In genomic region chr22:19854778-19855503, GRCh38 we compare ENCODE assay signal across 8 cellular contexts. TPM values are rescaled to one million over a fixed set of nuclear protein-coding genes. Genes with fewer than 3 reads are reported as not detected.
DNase-seq lines count a peak whose midpoint lies in the region; ATAC-seq and TF ChIP-seq lines count a peak whose summit lies in the region.

A gene with protein sequence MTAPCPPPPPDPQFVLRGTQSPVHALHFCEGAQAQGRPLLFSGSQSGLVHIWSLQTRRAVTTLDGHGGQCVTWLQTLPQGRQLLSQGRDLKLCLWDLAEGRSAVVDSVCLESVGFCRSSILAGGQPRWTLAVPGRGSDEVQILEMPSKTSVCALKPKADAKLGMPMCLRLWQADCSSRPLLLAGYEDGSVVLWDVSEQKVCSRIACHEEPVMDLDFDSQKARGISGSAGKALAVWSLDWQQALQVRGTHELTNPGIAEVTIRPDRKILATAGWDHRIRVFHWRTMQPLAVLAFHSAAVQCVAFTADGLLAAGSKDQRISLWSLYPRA (minus strand): TSS chr22:19854874. CDS start chr22:19821355, 33,519 bp downstream.
Gene RTL10, minus strand, starts transcription at chr22:19854874. Its CDS starts 2,613 bp downstream, at chr22:19852261.

- no peaks in the 10 kb centered on the region for H3K36me3 Mint-ChIP-seq in T-helper 17 cell (ENCODE audit: low read depth)

- H3K27ac ChIP-seq in right cardiac atrium (ENCODE audit: low read length) (peak within 1 kb of the TSS; percentile 92), uterus (peak within 1 kb of the TSS; percentile 90 to 92)

- TF ChIP-seq CTCF in uterus (IDR thresholded peaks at IDR 0.05): peak; percentile 16 to 48 (median 22)

- H3K27ac Mint-ChIP-seq in T-helper 17 cell: peak within 1 kb of the TSS; percentile 92

- H3K4me1 Mint-ChIP-seq in T-helper 17 cell: peaks cover 37% of the 10 kb centered on the region

- DNase-seq in NCI-H187 (lab: John Stamatoyannopoulos, UW) (peak; percentile 57 to 78), T-helper 17 cell (peak; percentile 92 to 97 (median 95)), anterior cingulate cortex (lab: John Stamatoyannopoulos, UW) (peak; percentile 68 to 97 (median 93)), right cardiac atrium (peak; percentile 99 to 100 (median 100)), pulmonary artery endothelial cell (ENCODE audit: low read depth, low spot score) (peak; percentile 86), uterus (peak; percentile 95 to 98)

- intact Hi-C loops in right cardiac atrium (cut with DNase I) (no loop called here), uterus (cut with DNase I; ENCODE audit: low total_unique reads) (no loop called here)

- H3K36me3 ChIP-seq in uterus: no peaks in the 10 kb centered on the region

- no peaks in the 10 kb centered on the region for H3K27me3 ChIP-seq in right cardiac atrium (ENCODE audit: control insufficient read depth, insufficient read depth)
- H3K27me3 ChIP-seq in uterus: no peaks in the 10 kb centered on the region

- H3K9me3 ChIP-seq in T-helper 17 cell (ENCODE audit: control insufficient read depth, low read length, poor library complexity, severe bottlenecking): no peaks in the 10 kb centered on the region
- no peaks in the 10 kb centered on the region for H3K9me3 ChIP-seq in right cardiac atrium (ENCODE audit: control insufficient read depth, low read length)
- no peaks in the 10 kb centered on the region for H3K9me3 ChIP-seq in uterus

- under 1% methylated on average over 81 of the region's 81 CpGs for WGBS in right cardiac atrium

- peak; percentile 95 to 98 for TF ChIP-seq POLR2A in uterus (IDR thresholded peaks at IDR 0.05)

- peak; percentile 83 for ATAC-seq in GM18502 (IDR thresholded peaks at IDR 0.05; ENCODE audit: poor library complexity, unreplicated experiment)
- peak; percentile 72 for ATAC-seq in HG02943 (IDR thresholded peaks at IDR 0.05; ENCODE audit: low read depth, unreplicated experiment)
- peak; percentile 93 for ATAC-seq in T-helper 17 cell
- ATAC-seq in right cardiac atrium: peak; percentile 98 to 99

- peak within 1 kb of the TSS; percentile 95 for H3K4me3 Mint-ChIP-seq in T-helper 17 cell

- peaks cover 6% of the 10 kb centered on the region for H3K4me1 ChIP-seq in right cardiac atrium (ENCODE audit: control insufficient read depth, insufficient read depth, low read length)
- H3K4me1 ChIP-seq in uterus: peaks cover 0 to 12% of the 10 kb centered on the region in 2 donors

- H3K27me3 Mint-ChIP-seq in T-helper 17 cell: no peaks in the 10 kb centered on the region

- H3K4me3 ChIP-seq in right cardiac atrium (ENCODE audit: low read length) (peak within 1 kb of the TSS; percentile 58), uterus (peak within 1 kb of the TSS; percentile 77 to 81)

RNA-seq across cellular contexts. Expression of the first gene that starts in this region (rescaled TPM):
- total RNA-seq in T-helper 17 cell: 1 to 10 TPM; 5.0 to 6.2 TPM
- 1 to 10 TPM; 2.8 to 4.9 (median 4.0) TPM for total RNA-seq in right cardiac atrium
- 2.1 TPM for polyA plus RNA-seq in right cardiac atrium
- 11.1 and 14.6 TPM in 2 replicates for total RNA-seq in pulmonary artery endothelial cell
- 10 to 100 TPM in 1 of 4 donors, 1 to 10 TPM in 2, under 1 TPM in 1; 0.59 to 12.2 (median 3.1) TPM for total RNA-seq in uterus

RNA-seq across cellular contexts. Expression of gene RTL10, which starts in this region (rescaled TPM):
- 10 to 100 TPM; 12.4 to 13.1 TPM for total RNA-seq in T-helper 17 cell
- 1 to 10 TPM; 6.8 to 9.9 (median 8.8) TPM for total RNA-seq in right cardiac atrium
- 5.8 TPM for polyA plus RNA-seq in right cardiac atrium
- 29.2 and 39.3 TPM in 2 replicates for total RNA-seq in pulmonary artery endothelial cell
- 10 to 100 TPM in 3 of 4 donors, 1 to 10 TPM in 1; 6.8 to 24.3 (median 17.7) TPM for total RNA-seq in uterus

Comparison
In these comparisons a context has a peak if more than half of its experiments do, and no peak if none do; other contexts are left out.
1. Peak in every context shown above with its lines: DNase-seq, ATAC-seq, H3K4me3 ChIP-seq and H3K27ac ChIP-seq.